In genomic region chr12:69131073-69131472, GRCh38 we compare ENCODE assay signal across 31 cellular contexts.
"Had no signal": no experiment of that assay in that cellular context is flagged by ENCODE, and none has a peak within 500 bp of the region (broad histone marks: within the 10 kb centered on the region; RNA-seq: fewer than 3 reads in every experiment).

No MANE protein-coding gene starts in this region.

- H3K4me1 ChIP-seq: esophagus squamous epithelium had no signal

- DNase-seq: activated CD4-positive, alpha-beta T cell treated with anti-CD3 and anti-CD28 coated beads for 1 hour; activated CD4-positive, alpha-beta T cell treated with anti-CD3 and anti-CD28 coated beads for 4 hours; activated CD4-positive, alpha-beta T cell treated with anti-CD3 and anti-CD28 coated beads, Interleukin-2, amount 50 U/mL, for 1 hour; activated CD4-positive, alpha-beta T cell treated with anti-CD3 and anti-CD28 coated beads, Interleukin-2, amount 50 U/mL, for 48 hours; activated CD8-positive, alpha-beta memory T cell treated with anti-CD3 and anti-CD28 coated beads for 24 hours; activated CD8-positive, alpha-beta T cell treated with anti-CD3 and anti-CD28 coated beads for 36 hours; activated effector memory CD4-positive, alpha-beta T cell treated with Interleukin-2 at 50 U/mL for 16 hours; activated gamma-delta T cell treated with Interleukin-2 at 50 U/mL for 16 hours; activated naive CD4-positive, alpha-beta T cell treated with anti-CD3 and anti-CD28 coated beads, Interleukin-2, amount 50 U/mL, for 16 hours; activated naive CD4-positive, alpha-beta T cell treated with Interleukin-2 at 50 U/mL for 16 hours; activated T-cell treated with anti-CD3 and anti-CD28 coated beads, Interleukin-2, amount 50 U/mL, for 4 hours; amniotic stem cell; anterior cingulate cortex; brain microvascular endothelial cell; caudate nucleus; cortex of kidney; dermis blood vessel endothelial cell; effector CD4-positive, alpha-beta T cell; effector memory CD8-positive, alpha-beta T cell; erythroblast; esophagus squamous epithelium; head of caudate nucleus; T-helper 1 cell; T-helper 17 cell; T1000 had no signal

- FAIRE-seq: astrocyte, colon, frontal cortex had no signal

- H3K36me3 Mint-ChIP-seq: activated naive CD8-positive, alpha-beta T cell had no signal

- H3K9me3 Mint-ChIP-seq: activated CD8-positive, alpha-beta T cell treated with anti-CD3 and anti-CD28 coated beads for 36 hours; activated T-cell treated with anti-CD3 and anti-CD28 coated beads, Interleukin-2, amount 50 U/mL, for 4 hours; activated T-helper 17 cell treated with anti-CD3 and anti-CD28 coated beads, Interleukin-2, amount 50 U/mL, for 72 hours; effector memory CD8-positive, alpha-beta T cell; T-helper 2 cell treated with Interferon-gamma antibody and Interleukin-4, amounts not matched to agents 5 μg/mL and 100 μg/mL, for 36 hours had no signal

- H3K4me3 ChIP-seq: esophagus squamous epithelium had no signal

- ATAC-seq: activated CD8-positive, alpha-beta T cell treated with anti-CD3 and anti-CD28 coated beads for 36 hours; activated T-cell treated with anti-CD3 and anti-CD28 coated beads, Interleukin-2, amount 50 U/mL, for 4 hours; activated T-helper 17 cell treated with anti-CD3 and anti-CD28 coated beads, Interleukin-2, amount 50 U/mL, for 72 hours; effector memory CD8-positive, alpha-beta T cell; T-helper 17 cell had no signal

- H3K27ac ChIP-seq: brain microvascular endothelial cell, esophagus squamous epithelium had no signal

- H3K4me3 Mint-ChIP-seq: activated CD8-positive, alpha-beta T cell treated with anti-CD3 and anti-CD28 coated beads for 36 hours; activated naive CD8-positive, alpha-beta T cell; activated T-cell treated with anti-CD3 and anti-CD28 coated beads, Interleukin-2, amount 50 U/mL, for 4 hours; activated T-helper 17 cell treated with anti-CD3 and anti-CD28 coated beads, Interleukin-2, amount 50 U/mL, for 72 hours; effector memory CD8-positive, alpha-beta T cell; T-helper 17 cell; T-helper 2 cell treated with Interferon-gamma antibody and Interleukin-4, amounts not matched to agents 5 μg/mL and 100 μg/mL, for 36 hours had no signal

- H3K36me3 ChIP-seq: brain microvascular endothelial cell, esophagus squamous epithelium had no signal

- H3K27me3 ChIP-seq: brain microvascular endothelial cell had no signal

- H3K4me1 Mint-ChIP-seq: activated T-helper 17 cell treated with anti-CD3 and anti-CD28 coated beads, Interleukin-2, amount 50 U/mL, for 72 hours; T-helper 17 cell had no signal

- H3K9me3 ChIP-seq: esophagus squamous epithelium had no signal

- H3K27ac Mint-ChIP-seq: activated CD8-positive, alpha-beta T cell treated with anti-CD3 and anti-CD28 coated beads for 36 hours; activated naive CD8-positive, alpha-beta T cell; activated T-helper 17 cell treated with anti-CD3 and anti-CD28 coated beads, Interleukin-2, amount 50 U/mL, for 72 hours; effector memory CD8-positive, alpha-beta T cell; T-helper 17 cell; T-helper 2 cell treated with Interferon-gamma antibody and Interleukin-4, amounts not matched to agents 5 μg/mL and 100 μg/mL, for 36 hours had no signal
